Comparison of ENCODE assay signal across 8 cellular contexts in the genomic region with DNA sequence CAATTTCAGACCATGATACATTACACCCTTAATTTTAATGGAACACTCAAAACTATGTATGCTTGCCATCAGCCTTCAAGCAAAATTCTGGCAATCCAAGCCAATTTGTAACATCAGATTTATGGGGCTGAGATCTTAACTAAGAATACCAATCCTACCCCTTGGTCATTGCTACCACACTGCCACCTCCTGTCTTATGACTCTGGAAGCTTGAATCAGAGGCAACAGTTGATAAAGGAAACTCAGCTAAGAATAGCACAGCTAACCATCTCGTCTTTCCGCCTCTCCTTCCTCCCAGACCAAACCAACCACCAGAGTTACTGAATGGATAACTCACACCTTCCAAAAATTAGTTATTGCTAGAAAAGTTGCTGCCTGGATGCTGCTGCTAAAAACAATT. TPM values are rescaled to one million over a fixed set of nuclear protein-coding genes. Genes with fewer than 3 reads are reported as not detected.
DNase-seq lines count a peak whose midpoint lies in the region; ATAC-seq and TF ChIP-seq lines count a peak whose summit lies in the region.

No MANE protein-coding gene starts in this region.

- H3K4me1 ChIP-seq in mammary epithelial cell (ENCODE audit: insufficient read depth, low read length), result no peaks in the 10 kb centered on the region

- H3K27ac ChIP-seq in mammary epithelial cell (ENCODE audit: insufficient read depth, low read depth, low read length), result no peak overlapping the region

- no peak overlapping the region for H3K4me3 ChIP-seq in Jurkat, Clone E6-1 (ENCODE audit: low read length)
- H3K4me3 ChIP-seq in mammary epithelial cell (replicated peaks in 1 of 3; ENCODE audit: insufficient read depth in 1 of 3, low read depth in 2 of 3, low read length in 3 of 3), result no peak overlapping the region

- H3K4me3 Mint-ChIP-seq in memory B cell, result no peak overlapping the region

- no peak overlapping the region for H3K27ac Mint-ChIP-seq in memory B cell

- in situ Hi-C loops in Caki2 (cut with HindIII; ENCODE audit: low pct_unique_long_range_greater_than_20kb, low sequenced_read_pairs), result no loop called here
- in situ Hi-C loops in mammary epithelial cell (cut with MboI; ENCODE audit: low sequenced_read_pairs in 2 of 2), result no loop called here

- H3K4me1 Mint-ChIP-seq in memory B cell, result peaks cover 8% of the 10 kb centered on the region

- peaks cover 21% of the 10 kb centered on the region for H3K27me3 Mint-ChIP-seq in memory B cell

- peak; percentile 38 for ATAC-seq in memory B cell (ENCODE audit: low read depth)
- no peak for ATAC-seq in HG03442 (IDR thresholded peaks at IDR 0.05; ENCODE audit: unreplicated experiment)

- DNase-seq in Caki2 (ENCODE audit: low read depth) (peak; percentile 30), mammary epithelial cell (no peak), memory B cell (ENCODE audit: low spot score in 2 of 2) (no peak), NCI-H128 (lab: John Stamatoyannopoulos, UW; ENCODE audit: unreplicated experiment) (no peak), T-helper 9 cell (no peak), SW480 (ENCODE audit: low spot score) (no peak)
- DNase-seq in Jurkat, Clone E6-1 (ENCODE audit: low read depth, low spot score), result peak; percentile 34

- 36% methylated on average over 2 of the region's 2 CpGs for WGBS in mammary epithelial cell (ENCODE audit: low coverage, missing lambda C conversion rate)

- H3K4me2 ChIP-seq in mammary epithelial cell (ENCODE audit: insufficient read depth, low read depth, low read length), result no peak overlapping the region

- no peaks in the 10 kb centered on the region for H3K36me3 ChIP-seq in mammary epithelial cell (ENCODE audit: insufficient read depth, low read length)

- intact Hi-C loops in mammary epithelial cell (cut with micrococcal nuclease), result loop anchor here (1.0 kb wide), 5 partner anchors 33 to 190 kb away; no protein-coding TSS in a partner anchor

- TF ChIP-seq CTCF in mammary epithelial cell (conservative IDR thresholded peaks at IDR 0.05 in 1 of 2, IDR thresholded peaks at IDR 0.05 in 1 of 2; ENCODE audit: extremely low read depth in 1 of 2, insufficient read depth in 1 of 2, low read depth in 1 of 2, low read length in 2 of 2), result peak; percentile 2 to 54

- dilution Hi-C loops in mammary epithelial cell (cut with HindIII; ENCODE audit: low sequenced_read_pairs), result no loop called here

- no peaks in the 10 kb centered on the region for H3K9me3 Mint-ChIP-seq in memory B cell

- H4K20me1 ChIP-seq in mammary epithelial cell (ENCODE audit: insufficient read depth, low read length), result no peaks in the 10 kb centered on the region

- H3K9ac ChIP-seq in mammary epithelial cell (ENCODE audit: insufficient read depth, low read length), result no peak overlapping the region

- CTCF ChIA-PET in mammary epithelial cell (lab: Charles Lee; ENCODE audit: low non-redundant PET), result interaction anchor here (0.6 to 1.1 kb wide), 4 partner anchors 28 to 190 kb away, joined by 3 to 12 read pairs (median 6); no protein-coding TSS in a partner anchor

- no peaks in the 10 kb centered on the region for H3K79me2 ChIP-seq in mammary epithelial cell (ENCODE audit: insufficient read depth, low read length)

- H3K36me3 Mint-ChIP-seq in memory B cell, result no peaks in the 10 kb centered on the region

- no peaks in the 10 kb centered on the region for H3K9me3 ChIP-seq in mammary epithelial cell (replicated peaks; ENCODE audit: insufficient read depth, low read length)

- H2AFZ ChIP-seq in mammary epithelial cell (ENCODE audit: low read depth, low read length), result no peak overlapping the region

- BruUV-seq in mammary epithelial cell (replicated peaks; lab: Mats Ljungman, UMichigan), result no TSS peak

- peaks cover 9% of the 10 kb centered on the region for H3K27me3 ChIP-seq in mammary epithelial cell (ENCODE audit: insufficient read depth, low read length)

RNA-seq across cellular contexts. Expression of gene IGF2BP3, which starts 7.4 kb away (rescaled TPM):
- total RNA-seq in Caki2 (2014; rRNA removed; shearing (Covaris generic); ENCODE audit: low replicate concordance), result 68.3 and 72.6 TPM in 2 replicates
- 41.1 TPM for polyA plus RNA-seq in Jurkat, Clone E6-1 (2012; ENCODE audit: insufficient read depth, insufficient read length)
- 10 to 100 TPM in 1 of 2 donors, 1 to 10 TPM in 1; 5.0 to 14.4 TPM for total RNA-seq in mammary epithelial cell
- 12.4 TPM for polyA plus RNA-seq in mammary epithelial cell
- polyA minus RNA-seq in mammary epithelial cell, result 28.1 TPM

Comparison
In these comparisons a context has a peak if more than half of its experiments do, and no peak if none do; other contexts are left out.
1. DNase-seq: peak in Caki2 (single experiment) and Jurkat, Clone E6-1 (single experiment); none in mammary epithelial cell (single experiment), memory B cell (0 of 2), NCI-H128 (single experiment), T-helper 9 cell (single experiment) and SW480 (single experiment).